ENCODE assay signal across 12 cellular contexts in the genomic region with DNA sequence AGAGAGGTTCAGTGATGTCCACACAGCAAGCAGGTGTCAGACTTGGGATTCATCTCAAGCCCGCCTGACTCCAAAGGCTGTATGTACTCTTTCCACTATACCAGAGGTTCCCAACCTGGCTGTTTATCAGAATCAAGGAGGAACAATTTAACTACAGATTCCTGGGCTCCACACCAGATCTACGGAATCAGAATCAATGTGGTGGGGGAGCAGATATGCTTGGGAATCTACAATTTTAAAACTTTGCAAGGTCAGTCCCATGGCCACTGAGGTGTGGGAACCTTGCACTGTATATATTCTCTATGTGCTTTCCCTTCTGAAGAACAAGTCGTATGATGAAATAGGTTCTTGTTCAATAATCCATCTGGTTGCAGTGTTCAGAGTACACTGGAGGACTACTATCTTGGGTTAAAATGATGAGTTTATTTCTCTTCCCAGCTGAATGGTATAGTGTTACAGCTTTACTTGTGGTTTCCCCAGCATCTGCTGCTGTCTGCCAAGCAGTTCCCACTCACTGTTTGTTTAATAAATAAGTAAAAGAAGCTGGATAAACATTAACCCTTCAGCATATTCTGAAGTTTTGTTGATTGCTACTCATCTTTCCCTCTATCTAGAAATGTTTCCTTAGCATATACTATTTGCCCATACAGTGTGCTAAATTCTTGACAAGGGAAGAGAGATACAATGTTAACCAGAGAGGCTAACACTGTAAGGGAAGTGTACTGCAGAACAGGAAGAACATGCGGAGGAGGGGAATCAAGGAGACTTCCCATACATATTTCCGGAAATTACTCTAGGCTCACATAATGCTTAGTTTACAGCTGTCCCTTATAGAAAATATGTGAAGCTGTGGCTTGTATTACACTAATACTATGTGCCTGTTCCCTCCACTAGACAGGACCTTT. TPM values are rescaled to one million over a fixed set of nuclear protein-coding genes. Genes with fewer than 3 reads are reported as not detected.
DNase-seq lines count a peak whose midpoint lies in the region; ATAC-seq, FAIRE-seq and TF ChIP-seq lines count a peak whose summit lies in the region.
"Had no signal": no experiment of that assay in that cellular context is flagged by ENCODE, and none has a peak within 500 bp of the region (broad histone marks: within the 10 kb centered on the region; RNA-seq: fewer than 3 reads in every experiment).

No MANE protein-coding gene starts in this region.

- peak overlapping the region in 1 of 2 donors; percentile 3 for H3K27ac ChIP-seq in kidney (ENCODE audit: low read depth in 2 of 2, low read length in 2 of 2)

- peaks cover 3 to 15% of the 10 kb centered on the region in 2 donors for H3K4me1 ChIP-seq in kidney (ENCODE audit: control insufficient read depth in 1 of 2, insufficient read depth in 1 of 2, low read depth in 1 of 2, low read length in 2 of 2)

- ATAC-seq in GM19455 (IDR thresholded peaks at IDR 0.05; ENCODE audit: unreplicated experiment): no peak
- ATAC-seq in stimulated activated naive B cell treated with anti-CD40 and anti-IgM and Interleukin-4, amounts not matched to agents 10 μg/mL and 1 μg/mL and 100 μg/mL, for 72 hours (replicated peaks): no peak
- ATAC-seq: Right ventricle myocardium inferior had no signal

- no peaks in the 10 kb centered on the region for H3K27me3 Mint-ChIP-seq in stimulated activated naive B cell treated with anti-CD40 and anti-IgM and Interleukin-4, amounts not matched to agents 10 μg/mL and 1 μg/mL and 100 μg/mL, for 72 hours

- H3K36me3 Mint-ChIP-seq in stimulated activated naive B cell treated with anti-CD40 and anti-IgM and Interleukin-4, amounts not matched to agents 10 μg/mL and 1 μg/mL and 100 μg/mL, for 72 hours: peaks cover 23 to 48% of the 10 kb centered on the region in 2 donors

- FAIRE-seq in kidney (lab: Jason Lieb, UNC): no peak

- DNase-seq in CD1c-positive myeloid dendritic cell (ENCODE audit: extremely low spot score): peak; percentile 52
- DNase-seq in KG1 (lab: John Stamatoyannopoulos, UW): peak; percentile 41
- DNase-seq in astrocyte of the hippocampus (ENCODE audit: low read depth, low spot score): peak; percentile 63
- peak; percentile 82 for DNase-seq in myocyte (ENCODE audit: low read depth)
- no peak for DNase-seq in midbrain (lab: John Stamatoyannopoulos, UW)
- DNase-seq in kidney: no peak
- DNase-seq in stimulated activated naive B cell treated with anti-CD40 and anti-IgM and Interleukin-4, amounts not matched to agents 10 μg/mL and 1 μg/mL and 100 μg/mL, for 72 hours: no peak
- DNase-seq: caudate nucleus, hippocampal formation, NCI-H1105 had no signal

- no peak overlapping the region for H3K27ac Mint-ChIP-seq in stimulated activated naive B cell treated with anti-CD40 and anti-IgM and Interleukin-4, amounts not matched to agents 10 μg/mL and 1 μg/mL and 100 μg/mL, for 72 hours

- H3K9ac ChIP-seq in kidney (ENCODE audit: low read length in 2 of 2): no peak overlapping the region

- no peak for TF ChIP-seq CTCF in kidney (IDR thresholded peaks at IDR 0.05; ENCODE audit: borderline replicate concordance, extremely low read depth, insufficient read depth)

- no peaks in the 10 kb centered on the region for H3K9me3 ChIP-seq in kidney (ENCODE audit: control insufficient read depth in 1 of 2, low read length in 2 of 2)

- H3K36me3 ChIP-seq in kidney (ENCODE audit: control insufficient read depth in 1 of 2, insufficient read depth in 2 of 2, low read length in 2 of 2): no peaks in the 10 kb centered on the region

- peaks cover 20 to 45% of the 10 kb centered on the region in 2 donors for H3K4me1 Mint-ChIP-seq in stimulated activated naive B cell treated with anti-CD40 and anti-IgM and Interleukin-4, amounts not matched to agents 10 μg/mL and 1 μg/mL and 100 μg/mL, for 72 hours

- peaks cover 6 to 7% of the 10 kb centered on the region in 2 donors for H3K9me3 Mint-ChIP-seq in stimulated activated naive B cell treated with anti-CD40 and anti-IgM and Interleukin-4, amounts not matched to agents 10 μg/mL and 1 μg/mL and 100 μg/mL, for 72 hours

- H3K4me3 ChIP-seq in kidney (ENCODE audit: low read length in 2 of 2): no peak overlapping the region

- H3K4me3 Mint-ChIP-seq in stimulated activated naive B cell treated with anti-CD40 and anti-IgM and Interleukin-4, amounts not matched to agents 10 μg/mL and 1 μg/mL and 100 μg/mL, for 72 hours: no peak overlapping the region

- intact Hi-C loops in kidney (cut with DNase I): no loop called here

RNA-seq across cellular contexts. Expression of a gene that starts 9.8 kb away (rescaled TPM):
- 20.0 and 21.8 TPM in 2 replicates for total RNA-seq in myocyte
- polyA plus RNA-seq in myocyte (2012): 10.2 TPM
- total RNA-seq in kidney: 19.5 TPM
- 8.6 TPM for polyA plus RNA-seq in kidney (ENCODE audit: insufficient read depth, low read depth, low replicate concordance)

RNA-seq across cellular contexts. Expression of a gene that starts 10.1 kb away (rescaled TPM):
- total RNA-seq in myocyte: 24.2 and 24.3 TPM in 2 replicates
- polyA plus RNA-seq in myocyte (2012): 15.0 TPM
- 34.4 TPM for total RNA-seq in kidney
- polyA plus RNA-seq in kidney (ENCODE audit: insufficient read depth, low read depth, low replicate concordance): 13.4 TPM

Comparison
In these comparisons a context has a peak if more than half of its experiments do, and no peak if none do; other contexts are left out.
1. DNase-seq: peak in CD1c-positive myeloid dendritic cell (single experiment), KG1 (single experiment), astrocyte of the hippocampus (single experiment) and myocyte (single experiment); none in midbrain (single experiment), kidney (single experiment) and stimulated activated naive B cell treated with anti-CD40 and anti-IgM and Interleukin-4, amounts not matched to agents 10 μg/mL and 1 μg/mL and 100 μg/mL, for 72 hours (single experiment).